ENCODE assay signal across 14 cellular contexts in genomic region chr4:3483471-3483921, GRCh38. TPM values are rescaled to one million over a fixed set of nuclear protein-coding genes. Genes with fewer than 3 reads are reported as not detected.
DNase-seq lines count a peak whose midpoint lies in the region.
"Had no signal": no experiment of that assay in that cellular context is flagged by ENCODE, and none has a peak within 500 bp of the region (broad histone marks: within the 10 kb centered on the region; RNA-seq: fewer than 3 reads in every experiment).

No MANE protein-coding gene starts in this region.

- no peaks in the 10 kb centered on the region for H3K79me2 ChIP-seq in mesendoderm (ENCODE audit: control insufficient read depth, insufficient read depth, low read length)

- peaks cover 10% of the 10 kb centered on the region for H3K27me3 ChIP-seq in H7 (ENCODE audit: control insufficient read depth, insufficient read depth, low read length)
- no peaks in the 10 kb centered on the region for H3K27me3 ChIP-seq in mesendoderm (ENCODE audit: insufficient read depth, low read length, poor library complexity)

- H4K8ac ChIP-seq in mesendoderm (ENCODE audit: low read depth, low read length): no peak overlapping the region

- no peak overlapping the region for H3K56ac ChIP-seq in mesendoderm (ENCODE audit: low read length)

- no peak overlapping the region for H4K5ac ChIP-seq in mesendoderm (ENCODE audit: low read length)

- no peaks in the 10 kb centered on the region for H3K36me3 ChIP-seq in H7 (replicated peaks; ENCODE audit: control insufficient read depth, insufficient read depth, low read length)
- H3K36me3 ChIP-seq in mesendoderm (ENCODE audit: control insufficient read depth, insufficient read depth, low read length): no peaks in the 10 kb centered on the region

- H3K18ac ChIP-seq in mesendoderm (ENCODE audit: low read length): no peak overlapping the region

- no peaks in the 10 kb centered on the region for H3K79me1 ChIP-seq in mesendoderm (ENCODE audit: low read length)

- H3K4me1 ChIP-seq in mesendoderm (ENCODE audit: control insufficient read depth, low read depth, low read length): peaks cover 13% of the 10 kb centered on the region

- no peak overlapping the region for H3K4me2 ChIP-seq in mesendoderm (ENCODE audit: low read length)

- WGBS in mesendoderm (ENCODE audit: extremely low coverage, insufficient coverage, low lambda C conversion rate): no CpG with 5 or more reads among the region's 23 CpGs

- H2BK5ac ChIP-seq in mesendoderm (ENCODE audit: low read length): no peak overlapping the region

- H2BK15ac ChIP-seq in mesendoderm (replicated peaks; ENCODE audit: low read depth): no peak overlapping the region

- no peak overlapping the region for H3K27ac ChIP-seq in mesendoderm (ENCODE audit: low read depth, low read length)

- H3K4me3 ChIP-seq in H7 (ENCODE audit: insufficient read depth, low read depth, low read length) (no peak overlapping the region), mesendoderm (ENCODE audit: low read length) (no peak overlapping the region)
- H3K4me3 ChIP-seq: mucosa of descending colon had no signal

- no peak overlapping the region for H2AK5ac ChIP-seq in mesendoderm (ENCODE audit: low read length)

- no peak overlapping the region for H2BK120ac ChIP-seq in mesendoderm (ENCODE audit: low read depth, low read length)

- H3K23ac ChIP-seq in mesendoderm (ENCODE audit: low read length): no peak overlapping the region

- no peak overlapping the region for H3K9ac ChIP-seq in mesendoderm (ENCODE audit: low read length)

- DNase-seq in COLO668 (lab: John Stamatoyannopoulos, UW; ENCODE audit: unreplicated experiment) (peak; percentile 15), NCI-H524 treated with DMSO at 0.1 percent for 48 hours (lab: John Stamatoyannopoulos, UW) (peak; percentile 43), glomerular visceral epithelial cell (ENCODE audit: extremely low spot score) (peak; percentile 71), retina (peak; percentile 55), NCI-H1930 (lab: John Stamatoyannopoulos, UW) (no peak), NCI-H1694 (lab: John Stamatoyannopoulos, UW) (no peak), H7 (no peak), mesendoderm (no peak)
- DNase-seq: activated naive CD4-positive, alpha-beta T cell; dermis blood vessel endothelial cell; mucosa of descending colon; NCI-H1048; NCI-H526; SW 1271 had no signal

- no peak overlapping the region for H3K4ac ChIP-seq in mesendoderm (ENCODE audit: low read depth, low read length)

RNA-seq across cellular contexts. Expression of gene DOK7, which starts 20.4 kb away (rescaled TPM):
- 0.22 and 0.73 TPM in 2 replicates for total RNA-seq in H7 (2014; rRNA removed; shearing (Covaris generic))
- 0.21 TPM for polyA plus RNA-seq in mesendoderm (2013, experiment 1 of 2)
- 0.14 TPM for polyA plus RNA-seq in mesendoderm (2013, experiment 2 of 2)

RNA-seq across cellular contexts. Expression of gene HGFAC, which starts 41.7 kb away (rescaled TPM):
- total RNA-seq in H7 (2014; rRNA removed; shearing (Covaris generic)): 0.03 and 1.1 TPM in 2 replicates
- 0.10 TPM for polyA plus RNA-seq in mesendoderm (2013, experiment 1 of 2)
- 0.06 TPM for polyA plus RNA-seq in mesendoderm (2013, experiment 2 of 2)

RNA-seq across cellular contexts. Expression of gene LRPAP1, which starts 48.7 kb away (rescaled TPM):
- 57.9 and 101 TPM in 2 replicates for total RNA-seq in H7 (2014; rRNA removed; shearing (Covaris generic))
- polyA plus RNA-seq in mesendoderm (2013, experiment 1 of 2): 46.7 TPM
- polyA plus RNA-seq in mesendoderm (2013, experiment 2 of 2): 50.6 TPM

Comparison
In these comparisons a context has a peak if more than half of its experiments do, and no peak if none do; other contexts are left out.
1. DNase-seq: peak in COLO668 (single experiment), NCI-H524 treated with DMSO at 0.1 percent for 48 hours (single experiment), glomerular visceral epithelial cell (single experiment) and retina (single experiment); none in NCI-H1930 (0 of 2), NCI-H1694 (single experiment), H7 (single experiment) and mesendoderm (single experiment).